Comparison of ENCODE assay signal across 12 cellular contexts in genomic region chr2:73851274-73851673, GRCh38. TPM values are rescaled to one million over a fixed set of nuclear protein-coding genes. Genes with fewer than 3 reads are reported as not detected.
DNase-seq lines count a peak whose midpoint lies in the region; TF ChIP-seq lines count a peak whose summit lies in the region.
"Had no signal": no experiment of that assay in that cellular context is flagged by ENCODE, and none has a peak within 500 bp of the region (broad histone marks: within the 10 kb centered on the region; RNA-seq: fewer than 3 reads in every experiment).

No MANE protein-coding gene starts in this region.

- TF ChIP-seq CTCF in HFF-Myc (IDR thresholded peaks at IDR 0.05; ENCODE audit: low read depth, low read length, missing control alignments) (peak; percentile 28), WERI-Rb-1 (IDR thresholded peaks at IDR 0.05; ENCODE audit: low read depth, low read length) (peak; percentile 42)

- peaks cover 58% of the 10 kb centered on the region for H3K36me3 Mint-ChIP-seq in activated CD4-positive, alpha-beta memory T cell treated with anti-CD3 and anti-CD28 coated beads for 36 hours

- CTCF ChIA-PET in activated CD4-positive, alpha-beta memory T cell treated with anti-CD3 and anti-CD28 coated beads for 36 hours (lab: Charles Lee) = interaction anchor here (0.7 kb wide), 1 partner anchor 150 kb away, joined by 3 read pairs; no protein-coding TSS in a partner anchor

- POLR2A ChIA-PET in activated CD4-positive, alpha-beta memory T cell treated with anti-CD3 and anti-CD28 coated beads for 36 hours (lab: Charles Lee) = no interaction called here

- no peaks in the 10 kb centered on the region for H3K9me3 ChIP-seq in WERI-Rb-1 (ENCODE audit: severe bottlenecking)

- H3K27ac ChIP-seq in WERI-Rb-1 = no peak overlapping the region

- H3K27me3 ChIP-seq in WERI-Rb-1 (ENCODE audit: insufficient read depth, low read depth, severe bottlenecking) = no peaks in the 10 kb centered on the region

- DNase-seq in D341Med (ENCODE audit: low spot score) = peak; percentile 48
- no peak for DNase-seq in HFF-Myc (ENCODE audit: extremely low read depth, low read depth)
- peak; percentile 19 for DNase-seq in WERI-Rb-1
- DNase-seq in kidney tubule cell (ENCODE audit: low spot score) = peak; percentile 31
- no peak for DNase-seq in putamen (ENCODE audit: low spot score)
- no peak for DNase-seq in activated CD4-positive, alpha-beta memory T cell treated with anti-CD3 and anti-CD28 coated beads for 36 hours
- DNase-seq in GM19240 (ENCODE audit: insufficient read length, low spot score) = no peak
- no peak for DNase-seq in activated T-cell treated with anti-CD3 and anti-CD28 coated beads, Interleukin-2, amount 50 U/mL, for 1 hour
- DNase-seq: aorta, NCI-H1417 treated with DMSO at 0.1 percent for 48 hours, retina had no signal

- no peak overlapping the region for H3K4me3 Mint-ChIP-seq in activated CD4-positive, alpha-beta memory T cell treated with anti-CD3 and anti-CD28 coated beads for 36 hours
- H3K4me3 Mint-ChIP-seq: stimulated activated naive CD8-positive, alpha-beta T cell treated with anti-CD3 and anti-CD28 coated beads, Interleukin-15, Interleukin-2, amounts not matched to agents 100 ng/mL and 50 ng/mL, for 24 hours had no signal

- peaks cover 14% of the 10 kb centered on the region for H3K4me1 Mint-ChIP-seq in activated CD4-positive, alpha-beta memory T cell treated with anti-CD3 and anti-CD28 coated beads for 36 hours (ENCODE audit: low read depth)

- no peak overlapping the region for H3K27ac Mint-ChIP-seq in activated CD4-positive, alpha-beta memory T cell treated with anti-CD3 and anti-CD28 coated beads for 36 hours
- H3K27ac Mint-ChIP-seq: stimulated activated naive CD8-positive, alpha-beta T cell treated with anti-CD3 and anti-CD28 coated beads, Interleukin-15, Interleukin-2, amounts not matched to agents 100 ng/mL and 50 ng/mL, for 24 hours had no signal

- H3K4me3 ChIP-seq in HFF-Myc (replicated peaks; ENCODE audit: low read depth, low read length) = no peak overlapping the region
- no peak overlapping the region for H3K4me3 ChIP-seq in WERI-Rb-1 (ENCODE audit: low read depth, low read length)

- intact Hi-C loops in activated CD4-positive, alpha-beta memory T cell treated with anti-CD3 and anti-CD28 coated beads for 36 hours (cut with micrococcal nuclease) = no loop called here

- H3K27me3 Mint-ChIP-seq in activated CD4-positive, alpha-beta memory T cell treated with anti-CD3 and anti-CD28 coated beads for 36 hours = no peaks in the 10 kb centered on the region
- H3K27me3 Mint-ChIP-seq: stimulated activated naive CD8-positive, alpha-beta T cell treated with anti-CD3 and anti-CD28 coated beads, Interleukin-15, Interleukin-2, amounts not matched to agents 100 ng/mL and 50 ng/mL, for 24 hours had no signal

- H3K36me3 ChIP-seq in WERI-Rb-1 = peaks cover 86% of the 10 kb centered on the region

- H3K9me3 Mint-ChIP-seq in activated CD4-positive, alpha-beta memory T cell treated with anti-CD3 and anti-CD28 coated beads for 36 hours = no peaks in the 10 kb centered on the region
- H3K9me3 Mint-ChIP-seq: stimulated activated naive CD8-positive, alpha-beta T cell treated with anti-CD3 and anti-CD28 coated beads, Interleukin-15, Interleukin-2, amounts not matched to agents 100 ng/mL and 50 ng/mL, for 24 hours had no signal

RNA-seq across cellular contexts. Expression of gene STAMBP, which starts 22.5 kb away (rescaled TPM):
- 10 to 100 TPM; 79.9 to 85.3 TPM for total RNA-seq in activated CD4-positive, alpha-beta memory T cell treated with anti-CD3 and anti-CD28 coated beads for 36 hours

RNA-seq across cellular contexts. Expression of gene ACTG2, which starts 41.5 kb away (rescaled TPM):
- not detected for total RNA-seq in activated CD4-positive, alpha-beta memory T cell treated with anti-CD3 and anti-CD28 coated beads for 36 hours

Comparison
In these comparisons a context has a peak if more than half of its experiments do, and no peak if none do; other contexts are left out.
1. DNase-seq: peak in D341Med (single experiment), WERI-Rb-1 (single experiment) and kidney tubule cell (single experiment); none in HFF-Myc (single experiment), putamen (single experiment), activated CD4-positive, alpha-beta memory T cell treated with anti-CD3 and anti-CD28 coated beads for 36 hours (single experiment), GM19240 (single experiment) and activated T-cell treated with anti-CD3 and anti-CD28 coated beads, Interleukin-2, amount 50 U/mL, for 1 hour (single experiment).